8 cellular contexts compared by ENCODE assay signal in genomic region chr19:15432629-15433518, GRCh38. TPM values are rescaled to one million over a fixed set of nuclear protein-coding genes. Genes with fewer than 3 reads are reported as not detected.
A peak's percentile ranks its signal among the peaks of the same experiment; 100 is the strongest.
DNase-seq lines count a peak whose midpoint lies in the region; ATAC-seq and TF ChIP-seq lines count a peak whose summit lies in the region.

No MANE protein-coding gene starts in this region.

- H3K9me3 Mint-ChIP-seq in activated CD8-positive, alpha-beta T cell treated with anti-CD3 and anti-CD28 coated beads, Interleukin-2, amount 10 ng/mL, durations not matched to agents 7 days and 5 days (ENCODE audit: insufficient read depth), result no peaks in the 10 kb centered on the region

- DNase-seq in AG09309 (ENCODE audit: low read depth) (peak; percentile 52), NCI-H82 (lab: John Stamatoyannopoulos, UW) (peak; percentile 96), lung microvascular endothelial cell (ENCODE audit: low read depth in 2 of 2) (peak; percentile 92 to 94)
- peak; percentile 95 for DNase-seq in activated CD8-positive, alpha-beta T cell treated with anti-CD3 and anti-CD28 coated beads, Interleukin-2, amount 10 ng/mL, durations not matched to agents 7 days and 5 days
- DNase-seq in stimulated activated CD4-positive, alpha-beta T cell treated with anti-CD3 and anti-CD28 coated beads, TNF-alpha, amount 100 ng/mL, for 1 hour (ENCODE audit: low read depth in 3 of 3, low spot score in 1 of 3), result peak; percentile 78 to 88 (median 86)

- peak; percentile 69 for TF ChIP-seq POLR2A in GM18951 (IDR thresholded peaks at IDR 0.05; ENCODE audit: extremely low read depth, insufficient read depth, insufficient read length)

- no peaks in the 10 kb centered on the region for H3K36me3 ChIP-seq in ectodermal cell (ENCODE audit: control insufficient read depth, insufficient read depth, low read length)

- H3K9me3 ChIP-seq in ectodermal cell (ENCODE audit: control insufficient read depth, low read length), result no peaks in the 10 kb centered on the region

- H3K27me3 Mint-ChIP-seq in activated CD8-positive, alpha-beta T cell treated with anti-CD3 and anti-CD28 coated beads, Interleukin-2, amount 10 ng/mL, durations not matched to agents 7 days and 5 days (ENCODE audit: low read depth), result no peaks in the 10 kb centered on the region

- peaks cover 19% of the 10 kb centered on the region for H3K36me3 Mint-ChIP-seq in activated CD8-positive, alpha-beta T cell treated with anti-CD3 and anti-CD28 coated beads, Interleukin-2, amount 10 ng/mL, durations not matched to agents 7 days and 5 days (ENCODE audit: low read depth)

- H3K27ac Mint-ChIP-seq in activated CD8-positive, alpha-beta T cell treated with anti-CD3 and anti-CD28 coated beads, Interleukin-2, amount 10 ng/mL, durations not matched to agents 7 days and 5 days, result peak overlapping the region; percentile 98

- in situ Hi-C loops in GM18951 (cut with MboI; ENCODE audit: low sequenced_read_pairs, unreplicated experiment), result no loop called here

- H3K4me3 ChIP-seq in AG09309 (ENCODE audit: control insufficient read depth, low read depth, low read length) (peak overlapping the region; percentile 48), ectodermal cell (ENCODE audit: insufficient read depth, low read depth, low read length) (peak overlapping the region; percentile 63)

- 0% methylated on average over 75 of the region's 75 CpGs for WGBS in ectodermal cell, 2 experiments

- CTCF ChIA-PET in activated CD8-positive, alpha-beta T cell treated with anti-CD3 and anti-CD28 coated beads, Interleukin-2, amount 10 ng/mL, durations not matched to agents 7 days and 5 days (lab: Charles Lee), result interaction anchor here (1.0 to 3.1 kb wide), 5 partner anchors 13 to 122 kb away, joined by 3 to 42 read pairs (median 7); partner anchors contain the start of gene AKAP8L

- POLR2A ChIA-PET in activated CD8-positive, alpha-beta T cell treated with anti-CD3 and anti-CD28 coated beads, Interleukin-2, amount 10 ng/mL, durations not matched to agents 7 days and 5 days (lab: Charles Lee), result interaction anchor here (0.6 to 2.0 kb wide), 11 partner anchors 8 to 704 kb away, joined by 3 to 18 read pairs (median 3); partner anchors contain the start of gene AKAP8L

- TF ChIP-seq CTCF in AG09309 (IDR thresholded peaks at IDR 0.05; ENCODE audit: control insufficient read depth, insufficient read depth, low read depth, low read length, missing control alignments), result no peak

- no peaks in the 10 kb centered on the region for H3K27me3 ChIP-seq in ectodermal cell (ENCODE audit: control insufficient read depth, insufficient read depth, low read length, poor library complexity, severe bottlenecking)

- ATAC-seq in HG03457 (IDR thresholded peaks at IDR 0.05; ENCODE audit: unreplicated experiment), result peak; percentile 51
- peak; percentile 89 for ATAC-seq in activated CD8-positive, alpha-beta T cell treated with anti-CD3 and anti-CD28 coated beads, Interleukin-2, amount 10 ng/mL, durations not matched to agents 7 days and 5 days

- H3K4me3 Mint-ChIP-seq in activated CD8-positive, alpha-beta T cell treated with anti-CD3 and anti-CD28 coated beads, Interleukin-2, amount 10 ng/mL, durations not matched to agents 7 days and 5 days, result peak overlapping the region; percentile 98

- H3K27ac ChIP-seq in ectodermal cell (ENCODE audit: insufficient read depth, low read depth, low read length, poor library complexity, severe bottlenecking), result peak overlapping the region; percentile 58

- peaks cover 34% of the 10 kb centered on the region for H3K4me1 Mint-ChIP-seq in activated CD8-positive, alpha-beta T cell treated with anti-CD3 and anti-CD28 coated beads, Interleukin-2, amount 10 ng/mL, durations not matched to agents 7 days and 5 days (ENCODE audit: low read depth)

- peaks cover 10% of the 10 kb centered on the region for H3K4me1 ChIP-seq in ectodermal cell (ENCODE audit: control insufficient read depth, insufficient read depth, low read length)

RNA-seq across cellular contexts. Expression of gene AKAP8L, which starts 14.1 kb away (rescaled TPM):
- total RNA-seq in activated CD8-positive, alpha-beta T cell treated with anti-CD3 and anti-CD28 coated beads, Interleukin-2, amount 10 ng/mL, durations not matched to agents 7 days and 5 days, result 10 to 100 TPM; 83.8 to 86.7 TPM
- polyA plus RNA-seq in ectodermal cell (2013, experiment 1 of 4), result 179 TPM
- 180 TPM for polyA plus RNA-seq in ectodermal cell (2013, experiment 2 of 4)
- polyA plus RNA-seq in ectodermal cell (2013, experiment 3 of 4), result 137 TPM
- 177 TPM for polyA plus RNA-seq in ectodermal cell (2013, experiment 4 of 4)
- total RNA-seq in lung microvascular endothelial cell, result 28.8 and 39.9 TPM in 2 replicates

RNA-seq across cellular contexts. Expression of gene WIZ, which starts 16.9 kb away (rescaled TPM):
- total RNA-seq in activated CD8-positive, alpha-beta T cell treated with anti-CD3 and anti-CD28 coated beads, Interleukin-2, amount 10 ng/mL, durations not matched to agents 7 days and 5 days, result 10 to 100 TPM; 31.6 to 32.7 TPM
- polyA plus RNA-seq in ectodermal cell (2013, experiment 1 of 4), result 49.8 TPM
- 49.6 TPM for polyA plus RNA-seq in ectodermal cell (2013, experiment 2 of 4)
- 41.3 TPM for polyA plus RNA-seq in ectodermal cell (2013, experiment 3 of 4)
- 46.6 TPM for polyA plus RNA-seq in ectodermal cell (2013, experiment 4 of 4)
- 3.9 and 5.6 TPM in 2 replicates for total RNA-seq in lung microvascular endothelial cell

RNA-seq across cellular contexts. Expression of gene RASAL3, which starts 31.5 kb away (rescaled TPM):
- 100 to 1,000 TPM; 104 to 107 TPM for total RNA-seq in activated CD8-positive, alpha-beta T cell treated with anti-CD3 and anti-CD28 coated beads, Interleukin-2, amount 10 ng/mL, durations not matched to agents 7 days and 5 days
- not detected for polyA plus RNA-seq in ectodermal cell (2013, experiment 1 of 4)
- not detected for polyA plus RNA-seq in ectodermal cell (2013, experiment 2 of 4)
- 0.05 TPM for polyA plus RNA-seq in ectodermal cell (2013, experiment 3 of 4)
- polyA plus RNA-seq in ectodermal cell (2013, experiment 4 of 4), result not detected
- 10.9 and 16.9 TPM in 2 replicates for total RNA-seq in lung microvascular endothelial cell

RNA-seq across cellular contexts. Expression of gene PGLYRP2, which starts 46.4 kb away (rescaled TPM):
- not detected for total RNA-seq in activated CD8-positive, alpha-beta T cell treated with anti-CD3 and anti-CD28 coated beads, Interleukin-2, amount 10 ng/mL, durations not matched to agents 7 days and 5 days
- not detected for polyA plus RNA-seq in ectodermal cell (2013, experiment 1 of 4)
- polyA plus RNA-seq in ectodermal cell (2013, experiment 2 of 4), result not detected
- polyA plus RNA-seq in ectodermal cell (2013, experiment 3 of 4), result not detected
- polyA plus RNA-seq in ectodermal cell (2013, experiment 4 of 4), result not detected
- not detected in 2 replicates for total RNA-seq in lung microvascular endothelial cell

RNA-seq across cellular contexts. Expression of gene AKAP8, which starts 53.3 kb away (rescaled TPM):
- 10 to 100 TPM; 47.4 to 48.0 TPM for total RNA-seq in activated CD8-positive, alpha-beta T cell treated with anti-CD3 and anti-CD28 coated beads, Interleukin-2, amount 10 ng/mL, durations not matched to agents 7 days and 5 days
- 26.3 TPM for polyA plus RNA-seq in ectodermal cell (2013, experiment 1 of 4)
- polyA plus RNA-seq in ectodermal cell (2013, experiment 2 of 4), result 26.6 TPM
- 21.4 TPM for polyA plus RNA-seq in ectodermal cell (2013, experiment 3 of 4)
- polyA plus RNA-seq in ectodermal cell (2013, experiment 4 of 4), result 20.3 TPM
- 10.5 and 11.1 TPM in 2 replicates for total RNA-seq in lung microvascular endothelial cell

Comparison
In these comparisons a context has a peak if more than half of its experiments do, and no peak if none do; other contexts are left out.
1. Peak in every context shown above with its lines: DNase-seq, ATAC-seq, H3K4me3 ChIP-seq and H3K27ac ChIP-seq.